In genomic region chr2:127721311-127721977, GRCh38 we compare ENCODE assay signal across 18 cellular contexts. TPM values are rescaled to one million over a fixed set of nuclear protein-coding genes. Genes with fewer than 3 reads are reported as not detected.
DNase-seq lines count a peak whose midpoint lies in the region; ATAC-seq, FAIRE-seq and TF ChIP-seq lines count a peak whose summit lies in the region.
"Had no signal": no experiment of that assay in that cellular context is flagged by ENCODE, and none has a peak within 500 bp of the region (broad histone marks: within the 10 kb centered on the region; RNA-seq: fewer than 3 reads in every experiment).

No MANE protein-coding gene starts in this region.

- H3K9me3 Mint-ChIP-seq in astrocyte (ENCODE audit: unreplicated experiment) (no peaks in the 10 kb centered on the region), T-cell (no peaks in the 10 kb centered on the region)
- H3K9me3 Mint-ChIP-seq: neural crest cell; T-helper 1 cell treated with Interleukin-12 subunit alpha and Interleukin-12 subunit beta and Interleukin-4 antibody, amounts not matched to agents 30 μg/mL and 1 μg/mL, for 36 hours had no signal

- H3K27ac ChIP-seq in astrocyte (ENCODE audit: low read depth, low read length) = peak overlapping the region; percentile 70
- H3K27ac ChIP-seq in left lung = no peak overlapping the region
- H3K27ac ChIP-seq: stomach, uterus had no signal

- H3K27me3 ChIP-seq in astrocyte (ENCODE audit: insufficient read depth, low read length) (no peaks in the 10 kb centered on the region), left lung (no peaks in the 10 kb centered on the region)
- H3K27me3 ChIP-seq: stomach, uterus had no signal

- peaks cover 3% of the 10 kb centered on the region for H3K79me2 ChIP-seq in astrocyte (ENCODE audit: insufficient read depth, low read length)

- H3K4me1 Mint-ChIP-seq in astrocyte (ENCODE audit: low read depth, unreplicated experiment) (peaks cover 13% of the 10 kb centered on the region), T-cell (peaks cover 0 to 4% (median 0%) of the 10 kb centered on the region in 3 donors)

- peak overlapping the region; percentile 37 for H3K4me2 ChIP-seq in astrocyte (ENCODE audit: low read length)

- peaks cover 31% of the 10 kb centered on the region for H3K36me3 ChIP-seq in astrocyte (ENCODE audit: insufficient read depth, low read length)
- H3K36me3 ChIP-seq in left lung = peaks cover 0 to 77% of the 10 kb centered on the region in 2 donors
- H3K36me3 ChIP-seq: uterus had no signal

- intact Hi-C loops in left lung (cut with DNase I) = no loop called here

- H3K4me3 ChIP-seq in astrocyte (ENCODE audit: insufficient read depth, low read depth, low read length) (no peak overlapping the region), left lung (no peak overlapping the region)
- H3K4me3 ChIP-seq: stomach, uterus had no signal

- H3K9me3 ChIP-seq in astrocyte (ENCODE audit: insufficient read depth, low read depth, low read length) (no peaks in the 10 kb centered on the region), left lung (no peaks in the 10 kb centered on the region)
- H3K9me3 ChIP-seq: stomach, uterus had no signal

- peaks cover 22% of the 10 kb centered on the region for H3K36me3 Mint-ChIP-seq in astrocyte (ENCODE audit: low read depth, unreplicated experiment)
- H3K36me3 Mint-ChIP-seq in T-cell = peaks cover 61% of the 10 kb centered on the region

- H3K4me1 ChIP-seq in astrocyte (ENCODE audit: insufficient read depth, low read length) (peaks cover 11% of the 10 kb centered on the region), left lung (no peaks in the 10 kb centered on the region)
- H3K4me1 ChIP-seq: stomach, uterus had no signal

- peaks cover 6% of the 10 kb centered on the region for H4K20me1 ChIP-seq in astrocyte (ENCODE audit: insufficient read depth, low read length)

- peak; percentile 70 for ATAC-seq in left lung
- no peak for ATAC-seq in T-cell (replicated peaks in 1 of 4)
- no peak for ATAC-seq in GM21786 (IDR thresholded peaks at IDR 0.05; ENCODE audit: unreplicated experiment)
- ATAC-seq in GM19397 (IDR thresholded peaks at IDR 0.05; ENCODE audit: unreplicated experiment) = no peak
- ATAC-seq in GM21381 (IDR thresholded peaks at IDR 0.05; ENCODE audit: unreplicated experiment) = no peak

- peak overlapping the region; percentile 99 for H3K27ac Mint-ChIP-seq in astrocyte (ENCODE audit: unreplicated experiment)
- H3K27ac Mint-ChIP-seq in T-cell = no peak overlapping the region
- H3K27ac Mint-ChIP-seq: T-helper 1 cell treated with Interleukin-12 subunit alpha and Interleukin-12 subunit beta and Interleukin-4 antibody, amounts not matched to agents 30 μg/mL and 1 μg/mL, for 36 hours had no signal

- TF ChIP-seq CTCF in astrocyte (IDR thresholded peaks at IDR 0.05; ENCODE audit: insufficient read depth, low read depth, low read length) (no peak), left lung (IDR thresholded peaks at IDR 0.05) (no peak)

- peak; percentile 23 for DNase-seq in DMS79 treated with DMSO at 0.1 percent for 48 hours (lab: John Stamatoyannopoulos, UW)
- peak; percentile 46 for DNase-seq in HS-27A (ENCODE audit: low read depth)
- DNase-seq in astrocyte (ENCODE audit: low read depth) = peak; percentile 61
- no peak for DNase-seq in left lung
- no peak for DNase-seq in T-cell
- DNase-seq: activated CD4-positive, alpha-beta T cell treated with anti-CD3 and anti-CD28 coated beads for 48 hours; activated naive CD4-positive, alpha-beta T cell; hypothalamus; NCI-H1105; NCI-H446; stomach; uterus had no signal

- POLR2A ChIA-PET in T-cell (lab: Charles Lee) = no interaction called here

- no peak for FAIRE-seq in astrocyte (lab: Jason Lieb, UNC)
- FAIRE-seq: endothelial cell of umbilical vein had no signal

- H2AFZ ChIP-seq in astrocyte (ENCODE audit: low read depth, low read length) = no peak overlapping the region

- H3K27me3 Mint-ChIP-seq in astrocyte (ENCODE audit: low read depth, unreplicated experiment) = no peaks in the 10 kb centered on the region
- no peaks in the 10 kb centered on the region for H3K27me3 Mint-ChIP-seq in T-cell

- H3K9ac ChIP-seq in astrocyte (ENCODE audit: low read length) = no peak overlapping the region

- CTCF ChIA-PET in T-cell (lab: Charles Lee) = interaction anchor here in 1 of 2 donors (0.6 kb wide), 1 partner anchor 205 kb away, joined by 3 read pairs; no protein-coding TSS in a partner anchor

- H3K4me3 Mint-ChIP-seq in astrocyte (ENCODE audit: unreplicated experiment) = no peak overlapping the region
- H3K4me3 Mint-ChIP-seq in T-cell = no peak overlapping the region
- H3K4me3 Mint-ChIP-seq: neural crest cell; T-helper 1 cell treated with Interleukin-12 subunit alpha and Interleukin-12 subunit beta and Interleukin-4 antibody, amounts not matched to agents 30 μg/mL and 1 μg/mL, for 36 hours had no signal

RNA-seq across cellular contexts. Expression of gene SFT2D3, which starts 20.1 kb away (rescaled TPM):
- total RNA-seq in astrocyte = 2.9 and 3.0 TPM in 2 replicates
- total RNA-seq in left lung = 1 to 10 TPM; 4.7 to 6.8 TPM
- total RNA-seq in T-cell = 10 to 100 TPM in 3 of 5 donors, 1 to 10 TPM in 2; 6.1 to 13.9 (median 12.4) TPM

RNA-seq across cellular contexts. Expression of gene LIMS2, which starts 46.1 kb away (rescaled TPM):
- total RNA-seq in astrocyte (73.3 and 75.1 TPM in 2 replicates), left lung (100 to 1,000 TPM in 1 of 2 donors, 10 to 100 TPM in 1; 50.5 to 122 TPM), T-cell (10 to 100 TPM in 3 of 5 donors, 1 to 10 TPM in 2; 8.4 to 14.8 (median 10.3) TPM)

Comparison
In these comparisons a context has a peak if more than half of its experiments do, and no peak if none do; other contexts are left out.
1. DNase-seq: peak in DMS79 treated with DMSO at 0.1 percent for 48 hours (single experiment), HS-27A (single experiment) and astrocyte (single experiment); none in left lung (0 of 2) and T-cell (0 of 34).